Comparison of ENCODE assay signal across 25 cellular contexts in genomic region chr2:7620255-7620654, GRCh38.
DNase-seq lines count a peak whose midpoint lies in the region; ATAC-seq and TF ChIP-seq lines count a peak whose summit lies in the region.
"Had no signal": no experiment of that assay in that cellular context is flagged by ENCODE, and none has a peak within 500 bp of the region (broad histone marks: within the 10 kb centered on the region; RNA-seq: fewer than 3 reads in every experiment).

No MANE protein-coding gene starts in this region.

- no peaks in the 10 kb centered on the region for H3K27me3 Mint-ChIP-seq in activated CD8-positive, alpha-beta memory T cell treated with anti-CD3 and anti-CD28 coated beads, Interleukin-2, amount 10 ng/mL, durations not matched to agents 7 days and 5 days
- H3K27me3 Mint-ChIP-seq in stimulated activated naive CD8-positive, alpha-beta T cell treated with anti-CD3 and anti-CD28 coated beads, Interleukin-15, amount 100 ng/mL, for 72 hours, result no peaks in the 10 kb centered on the region
- H3K27me3 Mint-ChIP-seq: activated naive CD4-positive, alpha-beta T cell treated with anti-CD3 and anti-CD28 coated beads, Interleukin-2, amount 50 U/mL, for 24 hours had no signal

- H3K36me3 ChIP-seq in mammary epithelial cell (ENCODE audit: insufficient read depth, low read length) (no peaks in the 10 kb centered on the region), upper lobe of left lung (no peaks in the 10 kb centered on the region)
- H3K36me3 ChIP-seq: heart left ventricle had no signal

- no peaks in the 10 kb centered on the region for H4K20me1 ChIP-seq in mammary epithelial cell (ENCODE audit: insufficient read depth, low read length)

- no TSS peak for BruUV-seq in mammary epithelial cell (replicated peaks; lab: Mats Ljungman, UMichigan)

- H3K9ac ChIP-seq in mammary epithelial cell (ENCODE audit: insufficient read depth, low read length), result no peak overlapping the region

- no peak for TF ChIP-seq POLR2A in upper lobe of left lung (IDR thresholded peaks at IDR 0.05)

- H3K36me3 Mint-ChIP-seq in activated CD8-positive, alpha-beta memory T cell treated with anti-CD3 and anti-CD28 coated beads, Interleukin-2, amount 10 ng/mL, durations not matched to agents 7 days and 5 days, result peaks cover 6% of the 10 kb centered on the region
- H3K36me3 Mint-ChIP-seq: activated naive CD4-positive, alpha-beta T cell treated with anti-CD3 and anti-CD28 coated beads, Interleukin-2, amount 50 U/mL, for 24 hours; CD4-positive, CD25-positive, alpha-beta regulatory T cell; IgD-negative memory B cell; type B pancreatic cell had no signal

- H3K9me3 ChIP-seq in mammary epithelial cell (replicated peaks; ENCODE audit: insufficient read depth, low read length) (no peaks in the 10 kb centered on the region), upper lobe of left lung (no peaks in the 10 kb centered on the region)
- H3K9me3 ChIP-seq: heart left ventricle had no signal

- dilution Hi-C loops in mammary epithelial cell (cut with HindIII; ENCODE audit: low sequenced_read_pairs), result no loop called here

- H3K27ac Mint-ChIP-seq in activated CD8-positive, alpha-beta memory T cell treated with anti-CD3 and anti-CD28 coated beads, Interleukin-2, amount 10 ng/mL, durations not matched to agents 7 days and 5 days, result no peak overlapping the region
- no peak overlapping the region for H3K27ac Mint-ChIP-seq in stimulated activated naive CD8-positive, alpha-beta T cell treated with anti-CD3 and anti-CD28 coated beads, Interleukin-15, amount 100 ng/mL, for 72 hours
- H3K27ac Mint-ChIP-seq: activated naive CD4-positive, alpha-beta T cell treated with anti-CD3 and anti-CD28 coated beads, Interleukin-2, amount 50 U/mL, for 24 hours; CD4-positive, CD25-positive, alpha-beta regulatory T cell; IgD-negative memory B cell; type B pancreatic cell had no signal

- H3K4me3 Mint-ChIP-seq in activated CD8-positive, alpha-beta memory T cell treated with anti-CD3 and anti-CD28 coated beads, Interleukin-2, amount 10 ng/mL, durations not matched to agents 7 days and 5 days, result no peak overlapping the region
- H3K4me3 Mint-ChIP-seq in stimulated activated naive CD8-positive, alpha-beta T cell treated with anti-CD3 and anti-CD28 coated beads, Interleukin-15, amount 100 ng/mL, for 72 hours, result no peak overlapping the region
- H3K4me3 Mint-ChIP-seq: activated naive CD4-positive, alpha-beta T cell treated with anti-CD3 and anti-CD28 coated beads, Interleukin-2, amount 50 U/mL, for 24 hours; activated T-cell treated with anti-CD3 and anti-CD28 coated beads, Interleukin-2, amount 50 U/mL, for 4 hours; CD4-positive, CD25-positive, alpha-beta regulatory T cell; IgD-negative memory B cell; type B pancreatic cell had no signal

- 89% methylated on average over 1 of the region's 1 CpG for WGBS in mammary epithelial cell (ENCODE audit: low coverage, missing lambda C conversion rate)
- WGBS in upper lobe of left lung, 2 donors, result 81 to 89% methylated on average over 1 of the region's 1 CpG

- peak overlapping the region; percentile 22 for H3K27ac ChIP-seq in mammary epithelial cell (ENCODE audit: insufficient read depth, low read depth, low read length)
- no peak overlapping the region for H3K27ac ChIP-seq in upper lobe of left lung
- H3K27ac ChIP-seq: heart left ventricle, PC-9 had no signal

- H3K4me1 ChIP-seq in mammary epithelial cell (ENCODE audit: insufficient read depth, low read length) (peaks cover 13% of the 10 kb centered on the region), upper lobe of left lung (no peaks in the 10 kb centered on the region)
- H3K4me1 ChIP-seq: heart left ventricle had no signal

- ATAC-seq in activated CD8-positive, alpha-beta memory T cell treated with anti-CD3 and anti-CD28 coated beads, Interleukin-2, amount 10 ng/mL, durations not matched to agents 7 days and 5 days, result peak; percentile 45
- ATAC-seq in stimulated activated naive CD8-positive, alpha-beta T cell treated with anti-CD3 and anti-CD28 coated beads, Interleukin-15, amount 100 ng/mL, for 72 hours, result peak; percentile 89
- no peak for ATAC-seq in HG02852 (IDR thresholded peaks at IDR 0.05; ENCODE audit: unreplicated experiment)
- no peak for ATAC-seq in upper lobe of left lung (ENCODE audit: low FRiP score in 2 of 2)
- ATAC-seq: activated CD4-positive, CD25-positive, alpha-beta regulatory T cell treated with anti-CD3 and anti-CD28 coated beads, Interleukin-2, amount 50 U/mL, for 24 hours; HCT116; heart left ventricle; left colon had no signal

- TF ChIP-seq EP300 in upper lobe of left lung (IDR thresholded peaks at IDR 0.05), result no peak

- intact Hi-C loops in mammary epithelial cell (cut with micrococcal nuclease), result no loop called here

- H3K4me3 ChIP-seq in mammary epithelial cell (replicated peaks in 1 of 3; ENCODE audit: insufficient read depth in 1 of 3, low read depth in 2 of 3, low read length in 3 of 3), result no peak overlapping the region
- no peak overlapping the region for H3K4me3 ChIP-seq in upper lobe of left lung
- H3K4me3 ChIP-seq: dorsolateral prefrontal cortex, heart left ventricle, PC-9 had no signal

- H2AFZ ChIP-seq in mammary epithelial cell (ENCODE audit: low read depth, low read length), result no peak overlapping the region
- H2AFZ ChIP-seq: PC-9 had no signal

- H3K9me3 Mint-ChIP-seq in activated CD8-positive, alpha-beta memory T cell treated with anti-CD3 and anti-CD28 coated beads, Interleukin-2, amount 10 ng/mL, durations not matched to agents 7 days and 5 days (ENCODE audit: low read depth), result peaks cover 9% of the 10 kb centered on the region
- peaks cover 8 to 17% of the 10 kb centered on the region in 2 donors for H3K9me3 Mint-ChIP-seq in stimulated activated naive CD8-positive, alpha-beta T cell treated with anti-CD3 and anti-CD28 coated beads, Interleukin-15, amount 100 ng/mL, for 72 hours
- H3K9me3 Mint-ChIP-seq: IgD-negative memory B cell had no signal

- H3K27me3 ChIP-seq in mammary epithelial cell (ENCODE audit: insufficient read depth, low read length) (no peaks in the 10 kb centered on the region), upper lobe of left lung (no peaks in the 10 kb centered on the region)

- peaks cover 21% of the 10 kb centered on the region for H3K4me1 Mint-ChIP-seq in activated CD8-positive, alpha-beta memory T cell treated with anti-CD3 and anti-CD28 coated beads, Interleukin-2, amount 10 ng/mL, durations not matched to agents 7 days and 5 days
- peaks cover 12% of the 10 kb centered on the region for H3K4me1 Mint-ChIP-seq in stimulated activated naive CD8-positive, alpha-beta T cell treated with anti-CD3 and anti-CD28 coated beads, Interleukin-15, amount 100 ng/mL, for 72 hours
- H3K4me1 Mint-ChIP-seq: activated naive CD4-positive, alpha-beta T cell treated with anti-CD3 and anti-CD28 coated beads, Interleukin-2, amount 50 U/mL, for 24 hours; CD4-positive, CD25-positive, alpha-beta regulatory T cell had no signal

- no peak for DNase-seq in activated CD8-positive, alpha-beta memory T cell treated with anti-CD3 and anti-CD28 coated beads, Interleukin-2, amount 10 ng/mL, durations not matched to agents 7 days and 5 days
- no peak for DNase-seq in activated CD8-positive, alpha-beta memory T cell treated with anti-CD3 and anti-CD28 coated beads, Interleukin-2, amount 50 U/mL, for 48 hours
- peak; percentile 26 for DNase-seq in NCI-H226
- peak; percentile 49 for DNase-seq in mammary epithelial cell
- no peak for DNase-seq in stimulated activated naive CD8-positive, alpha-beta T cell treated with anti-CD3 and anti-CD28 coated beads, Interleukin-15, amount 100 ng/mL, for 72 hours
- DNase-seq in upper lobe of left lung, result no peak
- DNase-seq in NCI-H510A (lab: John Stamatoyannopoulos, UW), result no peak
- DNase-seq: activated T-cell treated with anti-CD3 and anti-CD28 coated beads, Interleukin-2, amount 50 U/mL, for 4 hours; CD4-positive, CD25-positive, alpha-beta regulatory T cell; dorsolateral prefrontal cortex; heart left ventricle; left colon; mesendoderm; NCI-H1417 treated with DMSO at 0.1 percent for 48 hours; NCI-H2081 treated with DMSO at 0.1 percent for 48 hours; occipital lobe; PC-9; SIG-M5; stimulated activated CD8-positive, alpha-beta memory T cell treated with anti-CD3 and anti-CD28 coated beads, Interleukin-4, amount 100 ng/mL, for 48 hours had no signal

- H3K79me2 ChIP-seq in mammary epithelial cell (ENCODE audit: insufficient read depth, low read length), result no peaks in the 10 kb centered on the region

- CTCF ChIA-PET in activated CD8-positive, alpha-beta memory T cell treated with anti-CD3 and anti-CD28 coated beads, Interleukin-2, amount 10 ng/mL, durations not matched to agents 7 days and 5 days (lab: Charles Lee), result interaction anchor here (0.9 kb wide), 2 partner anchors 10 to 20 kb away, joined by 3 read pairs; no protein-coding TSS in a partner anchor
- CTCF ChIA-PET in mammary epithelial cell (lab: Charles Lee; ENCODE audit: low non-redundant PET), result no interaction called here

- H3K4me2 ChIP-seq in mammary epithelial cell (ENCODE audit: insufficient read depth, low read depth, low read length), result no peak overlapping the region
- H3K4me2 ChIP-seq: PC-9 had no signal

- in situ Hi-C loops in mammary epithelial cell (cut with MboI; ENCODE audit: low sequenced_read_pairs in 2 of 2), result no loop called here

- TF ChIP-seq CTCF in mammary epithelial cell (conservative IDR thresholded peaks at IDR 0.05 in 1 of 2, IDR thresholded peaks at IDR 0.05 in 1 of 2; ENCODE audit: extremely low read depth in 1 of 2, insufficient read depth in 1 of 2, low read depth in 1 of 2, low read length in 2 of 2), result no peak
- no peak for TF ChIP-seq CTCF in upper lobe of left lung (IDR thresholded peaks at IDR 0.05)

Comparison
In these comparisons a context has a peak if more than half of its experiments do, and no peak if none do; other contexts are left out.
1. ATAC-seq: peak in activated CD8-positive, alpha-beta memory T cell treated with anti-CD3 and anti-CD28 coated beads, Interleukin-2, amount 10 ng/mL, durations not matched to agents 7 days and 5 days (single experiment) and stimulated activated naive CD8-positive, alpha-beta T cell treated with anti-CD3 and anti-CD28 coated beads, Interleukin-15, amount 100 ng/mL, for 72 hours (single experiment); none in HG02852 (single experiment) and upper lobe of left lung (0 of 2).
2. DNase-seq: peak in NCI-H226 (single experiment) and mammary epithelial cell (single experiment); none in activated CD8-positive, alpha-beta memory T cell treated with anti-CD3 and anti-CD28 coated beads, Interleukin-2, amount 10 ng/mL, durations not matched to agents 7 days and 5 days (single experiment), activated CD8-positive, alpha-beta memory T cell treated with anti-CD3 and anti-CD28 coated beads, Interleukin-2, amount 50 U/mL, for 48 hours (single experiment), stimulated activated naive CD8-positive, alpha-beta T cell treated with anti-CD3 and anti-CD28 coated beads, Interleukin-15, amount 100 ng/mL, for 72 hours (0 of 2), upper lobe of left lung (0 of 2) and NCI-H510A (single experiment).